Comparison of ENCODE assay signal across 10 cellular contexts in the genomic region with DNA sequence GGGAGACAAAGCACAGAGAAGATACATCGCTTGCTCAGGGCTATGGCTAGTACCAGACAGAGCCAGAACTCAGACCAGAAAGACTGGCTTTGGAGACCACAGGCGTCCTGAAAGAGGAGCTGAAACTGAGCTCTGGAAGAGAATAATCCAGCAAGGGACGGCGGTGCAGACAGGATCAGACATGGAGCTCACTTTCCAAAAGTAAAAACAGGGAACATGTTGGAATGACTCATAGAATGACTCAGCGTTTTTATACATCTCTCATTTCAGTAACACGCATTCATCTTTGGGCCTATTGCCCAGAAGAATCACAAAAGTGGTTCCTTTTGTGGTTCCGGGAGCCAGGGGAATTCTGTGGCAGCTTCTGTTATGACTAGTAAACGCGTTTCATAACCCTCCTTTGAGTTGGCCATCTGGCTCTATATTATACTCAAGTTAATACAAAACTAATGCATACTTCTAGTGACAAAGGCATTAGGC. TPM values are rescaled to one million over a fixed set of nuclear protein-coding genes. Genes with fewer than 3 reads are reported as not detected.
DNase-seq lines count a peak whose midpoint lies in the region; ATAC-seq lines count a peak whose summit lies in the region.
"Had no signal": no experiment of that assay in that cellular context is flagged by ENCODE, and none has a peak within 500 bp of the region (broad histone marks: within the 10 kb centered on the region; RNA-seq: fewer than 3 reads in every experiment).

No MANE protein-coding gene starts in this region.

- no peak overlapping the region for H3K4me3 ChIP-seq in SJSA1
- H3K4me3 ChIP-seq in right cardiac atrium (ENCODE audit: low read length): no peak overlapping the region

- peak overlapping the region; percentile 24 for H3K27ac ChIP-seq in SJSA1
- H3K27ac ChIP-seq in right cardiac atrium (ENCODE audit: low read length): no peak overlapping the region
- H3K27ac ChIP-seq: 22Rv1, neutrophil had no signal

- DNase-seq in DMS153 (lab: John Stamatoyannopoulos, UW) (peak; percentile 8), DMS153 treated with DMSO at 0.1 percent for 48 hours (lab: John Stamatoyannopoulos, UW; ENCODE audit: unreplicated experiment) (no peak), SJSA1 (ENCODE audit: low read depth in 1 of 2, low spot score in 2 of 2) (peak; percentile 59 to 69), right cardiac atrium (peak in 2 of 3 donors; percentile 43 to 48), NAMALWA (ENCODE audit: low spot score) (no peak), SIG-M5 (lab: John Stamatoyannopoulos, UW) (no peak)
- no peak for DNase-seq in activated T-cell treated with anti-CD3 and anti-CD28 coated beads, Interleukin-2, amount 50 U/mL, for 48 hours

- WGBS in right cardiac atrium: 44% methylated on average over 9 of the region's 9 CpGs

- H3K4me1 ChIP-seq in SJSA1 (replicated peaks) (peaks cover 9% of the 10 kb centered on the region), right cardiac atrium (ENCODE audit: control insufficient read depth, insufficient read depth, low read length) (no peaks in the 10 kb centered on the region)

- H3K9me3 ChIP-seq in SJSA1 (replicated peaks): no peaks in the 10 kb centered on the region
- no peaks in the 10 kb centered on the region for H3K9me3 ChIP-seq in right cardiac atrium (ENCODE audit: control insufficient read depth, low read length)
- H3K9me3 ChIP-seq: neutrophil had no signal

- intact Hi-C loops in right cardiac atrium (cut with DNase I): no loop called here

- H3K36me3 ChIP-seq in SJSA1: no peaks in the 10 kb centered on the region
- H3K36me3 ChIP-seq: neutrophil had no signal

- H3K27me3 ChIP-seq in SJSA1 (replicated peaks): no peaks in the 10 kb centered on the region
- no peaks in the 10 kb centered on the region for H3K27me3 ChIP-seq in right cardiac atrium (ENCODE audit: control insufficient read depth, insufficient read depth)
- H3K27me3 ChIP-seq: neutrophil had no signal

- ATAC-seq in HG02973 (IDR thresholded peaks at IDR 0.05; ENCODE audit: unreplicated experiment) (peak; percentile 85), right cardiac atrium (peak; percentile 53 to 72)

RNA-seq across cellular contexts. Expression of a gene that starts 37.2 kb away (rescaled TPM):
- 0.03 TPM in 1 of 2 replicates, not detected in the other for total RNA-seq in SJSA1 (2014; rRNA removed; shearing (Covaris generic))
- not detected for total RNA-seq in right cardiac atrium
- polyA plus RNA-seq in right cardiac atrium: not detected

Comparison
In these comparisons a context has a peak if more than half of its experiments do, and no peak if none do; other contexts are left out.
1. DNase-seq: peak in DMS153 (single experiment), SJSA1 (2 of 2) and right cardiac atrium (2 of 3); none in DMS153 treated with DMSO at 0.1 percent for 48 hours (single experiment), NAMALWA (single experiment), SIG-M5 (single experiment) and activated T-cell treated with anti-CD3 and anti-CD28 coated beads, Interleukin-2, amount 50 U/mL, for 48 hours (0 of 2).